8 cellular contexts compared by ENCODE assay signal in the genomic region with DNA sequence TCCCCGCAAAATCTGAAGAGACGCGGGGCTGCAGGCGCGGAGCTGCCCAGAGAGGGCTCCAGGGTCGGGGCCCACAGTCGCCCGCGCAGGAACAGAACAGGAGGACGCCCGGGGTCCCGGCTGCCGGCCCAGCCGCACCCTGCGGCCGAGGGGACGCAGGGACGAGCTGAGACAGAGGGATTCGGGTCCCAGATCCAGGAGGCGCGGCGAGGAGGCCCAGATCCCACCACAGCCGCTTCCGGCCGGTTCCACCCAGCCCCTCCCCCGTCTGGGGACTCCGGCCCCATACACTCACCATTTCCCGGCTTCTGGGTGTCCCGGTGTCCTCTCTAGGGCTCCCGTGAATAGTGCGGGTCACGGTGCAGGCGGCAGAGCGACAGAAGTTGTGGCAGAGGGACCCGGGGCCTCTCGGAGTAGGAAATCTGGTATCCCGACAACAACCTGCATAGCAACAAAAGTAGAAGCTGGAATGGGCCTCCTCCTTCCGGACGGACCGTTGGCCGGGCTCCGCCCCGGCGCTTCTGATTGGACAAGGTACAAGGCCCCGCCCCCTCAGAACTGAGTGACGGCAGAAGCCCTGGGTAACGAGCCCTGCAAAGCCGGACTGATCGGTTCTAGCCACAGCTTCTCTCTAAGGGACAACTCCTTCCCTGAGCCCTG. TPM values are rescaled to one million over a fixed set of nuclear protein-coding genes. Genes with fewer than 3 reads are reported as not detected.
DNase-seq lines count a peak whose midpoint lies in the region; ATAC-seq and TF ChIP-seq lines count a peak whose summit lies in the region.

A gene (minus strand): TSS at position 466 of the 660 bp plus-strand sequence. CDS start 168 bp downstream, at position 298.

- no peaks in the 10 kb centered on the region for H3K9me3 Mint-ChIP-seq in activated CD4-positive, alpha-beta T cell treated with anti-CD3 and anti-CD28 coated beads, Interleukin-2, amount 10 ng/mL, durations not matched to agents 24 days and 14 days

- peaks cover 28% of the 10 kb centered on the region for H3K4me1 Mint-ChIP-seq in activated CD4-positive, alpha-beta T cell treated with anti-CD3 and anti-CD28 coated beads, Interleukin-2, amount 10 ng/mL, durations not matched to agents 24 days and 14 days

- TF ChIP-seq CTCF in AG10803 (conservative IDR thresholded peaks at IDR 0.05; ENCODE audit: low read length): no peak

- no peaks in the 10 kb centered on the region for H3K27me3 Mint-ChIP-seq in activated CD4-positive, alpha-beta T cell treated with anti-CD3 and anti-CD28 coated beads, Interleukin-2, amount 10 ng/mL, durations not matched to agents 24 days and 14 days

- intact Hi-C loops in activated CD4-positive, alpha-beta T cell treated with anti-CD3 and anti-CD28 coated beads, Interleukin-2, amount 10 ng/mL, durations not matched to agents 24 days and 14 days (cut with micrococcal nuclease): loop anchor here (1.0 kb wide), 2 partner anchors 49 to 152 kb away; no protein-coding TSS in a partner anchor

- H3K27ac Mint-ChIP-seq in activated CD4-positive, alpha-beta T cell treated with anti-CD3 and anti-CD28 coated beads, Interleukin-2, amount 10 ng/mL, durations not matched to agents 24 days and 14 days: peak within 1 kb of the TSS; percentile 84

- peak within 1 kb of the TSS; percentile 90 for H3K4me3 Mint-ChIP-seq in activated CD4-positive, alpha-beta T cell treated with anti-CD3 and anti-CD28 coated beads, Interleukin-2, amount 10 ng/mL, durations not matched to agents 24 days and 14 days

- H3K4me3 ChIP-seq in AG10803 (ENCODE audit: low read length): peak within 1 kb of the TSS; percentile 81

- ATAC-seq in GM19043 (IDR thresholded peaks at IDR 0.05; ENCODE audit: low read depth, unreplicated experiment): peak; percentile 91
- ATAC-seq in HG03354 (IDR thresholded peaks at IDR 0.05; ENCODE audit: poor library complexity, severe bottlenecking, unreplicated experiment): peak; percentile 92
- peak; percentile 96 for ATAC-seq in left lobe of liver

- H3K36me3 Mint-ChIP-seq in activated CD4-positive, alpha-beta T cell treated with anti-CD3 and anti-CD28 coated beads, Interleukin-2, amount 10 ng/mL, durations not matched to agents 24 days and 14 days (ENCODE audit: low read depth): peaks cover 26% of the 10 kb centered on the region

- DNase-seq in AG10803 (ENCODE audit: low read depth): peak; percentile 89
- peak; percentile 89 to 97 for DNase-seq in NCI-H524 (lab: John Stamatoyannopoulos, UW)
- DNase-seq in activated CD4-positive, alpha-beta T cell treated with anti-CD3 and anti-CD28 coated beads, Interleukin-2, amount 10 ng/mL, durations not matched to agents 24 days and 14 days: peak; percentile 97
- DNase-seq in dedifferentiated amniotic fluid mesenchymal stem cell (ENCODE audit: extremely low spot score): peak; percentile 96
- peak; percentile 97 for DNase-seq in left lobe of liver (ENCODE audit: low spot score)
- peak; percentile 90 for DNase-seq in stimulated activated CD4-positive, alpha-beta T cell treated with anti-CD3 and anti-CD28 coated beads, Interleukin-1b, Interleukin-23, amount 100 ng/mL, for 48 hours

RNA-seq across cellular contexts. Expression of the gene that starts here (rescaled TPM):
- 2.0 and 2.1 TPM in 2 replicates for total RNA-seq in activated CD4-positive, alpha-beta T cell treated with anti-CD3 and anti-CD28 coated beads, Interleukin-2, amount 10 ng/mL, durations not matched to agents 24 days and 14 days
- 0.65 TPM for total RNA-seq in left lobe of liver

Comparison
In these comparisons a context has a peak if more than half of its experiments do, and no peak if none do; other contexts are left out.
1. Peak in every context shown above with its lines: DNase-seq, ATAC-seq and H3K4me3 ChIP-seq.
2. Peak in DNase-seq and ATAC-seq in left lobe of liver; RNA of the gene not detected or under 1 TPM.